8 cellular contexts compared by ENCODE assay signal in genomic region chr1:150516616-150517015, GRCh38. TPM values are rescaled to one million over a fixed set of nuclear protein-coding genes. Genes with fewer than 3 reads are reported as not detected.
DNase-seq lines count a peak whose midpoint lies in the region; ATAC-seq and TF ChIP-seq lines count a peak whose summit lies in the region.

No MANE protein-coding gene starts in this region.

- no peaks in the 10 kb centered on the region for H3K9me3 ChIP-seq in left ventricle myocardium inferior (replicated peaks)
- H3K9me3 ChIP-seq in right cardiac atrium (ENCODE audit: control insufficient read depth, low read length) = no peaks in the 10 kb centered on the region
- H3K9me3 ChIP-seq in SU-DHL-6 (ENCODE audit: insufficient read depth, low read length) = no peaks in the 10 kb centered on the region
- no peaks in the 10 kb centered on the region for H3K9me3 ChIP-seq in upper lobe of right lung

- peak overlapping the region; percentile 96 for H2AFZ ChIP-seq in SU-DHL-6 (ENCODE audit: low read depth, low read length, severe bottlenecking)

- H3K36me3 ChIP-seq in left ventricle myocardium inferior (peaks cover 5% of the 10 kb centered on the region), SU-DHL-6 (ENCODE audit: low read length) (no peaks in the 10 kb centered on the region), upper lobe of right lung (no peaks in the 10 kb centered on the region)

- H3K27me3 ChIP-seq in left ventricle myocardium inferior (ENCODE audit: low read depth) (no peaks in the 10 kb centered on the region), right cardiac atrium (ENCODE audit: control insufficient read depth, insufficient read depth) (no peaks in the 10 kb centered on the region), SU-DHL-6 (ENCODE audit: low read length) (no peaks in the 10 kb centered on the region), upper lobe of right lung (no peaks in the 10 kb centered on the region)

- H3K27ac ChIP-seq in left ventricle myocardium inferior (replicated peaks) (peak overlapping the region; percentile 94), right cardiac atrium (ENCODE audit: low read length) (no peak overlapping the region), SU-DHL-6 (ENCODE audit: low read depth, low read length) (no peak overlapping the region), upper lobe of right lung (no peak overlapping the region)

- DNase-seq in left ventricle myocardium inferior (no peak), right cardiac atrium (no peak), foreskin fibroblast (no peak), upper lobe of right lung (no peak), HuH-7 (ENCODE audit: low spot score) (no peak), left ventricle myocardium superior (no peak)

- peak overlapping the region; percentile 74 for H3K4me3 ChIP-seq in left ventricle myocardium inferior
- H3K4me3 ChIP-seq in right cardiac atrium (ENCODE audit: low read length) = no peak overlapping the region
- peak overlapping the region; percentile 70 for H3K4me3 ChIP-seq in SU-DHL-6 (ENCODE audit: insufficient read depth, low read length, poor library complexity, severe bottlenecking)
- H3K4me3 ChIP-seq in foreskin fibroblast (ENCODE audit: low read depth in 1 of 2, low read length in 2 of 2) = peak overlapping the region; percentile 54 to 63
- H3K4me3 ChIP-seq in upper lobe of right lung = peak overlapping the region; percentile 68

- H4K20me1 ChIP-seq in SU-DHL-6 (ENCODE audit: low read depth, low read length) = no peaks in the 10 kb centered on the region

- peak overlapping the region; percentile 72 for H3K4me2 ChIP-seq in SU-DHL-6 (ENCODE audit: low read depth, low read length, poor library complexity, severe bottlenecking)

- H3K9ac ChIP-seq in SU-DHL-6 (ENCODE audit: low read length) = peak overlapping the region; percentile 51; the same call in 1 of the 2 replicates

- no peak for ATAC-seq in right cardiac atrium
- ATAC-seq in upper lobe of right lung = no peak
- ATAC-seq in left ventricle myocardium superior = no peak
- ATAC-seq in GM21737 (IDR thresholded peaks at IDR 0.05; ENCODE audit: unreplicated experiment) = no peak

- peaks cover 12% of the 10 kb centered on the region; the same call in 1 of the 2 replicates for H3F3A ChIP-seq in SU-DHL-6 (ENCODE audit: insufficient read depth)

- intact Hi-C loops in left ventricle myocardium inferior (cut with micrococcal nuclease) (no loop called here), right cardiac atrium (cut with DNase I) (no loop called here), upper lobe of right lung (cut with DNase I) (no loop called here), left ventricle myocardium superior (cut with micrococcal nuclease) (no loop called here)

- TF ChIP-seq CTCF in left ventricle myocardium inferior (IDR thresholded peaks at IDR 0.05; ENCODE audit: borderline replicate concordance) = no peak
- TF ChIP-seq CTCF in SU-DHL-6 (IDR thresholded peaks at IDR 0.05; ENCODE audit: insufficient read depth, low read length, poor library complexity, severe bottlenecking) = no peak
- TF ChIP-seq CTCF in foreskin fibroblast (IDR thresholded peaks at IDR 0.05; ENCODE audit: low read depth, low read length) = no peak
- TF ChIP-seq CTCF in upper lobe of right lung (IDR thresholded peaks at IDR 0.05) = no peak

- H3K79me2 ChIP-seq in SU-DHL-6 (ENCODE audit: insufficient read depth, low read length) = no peaks in the 10 kb centered on the region

- WGBS in right cardiac atrium = 56% methylated on average over 4 of the region's 4 CpGs

- H3K4me1 ChIP-seq in left ventricle myocardium inferior (peaks cover 27% of the 10 kb centered on the region), right cardiac atrium (ENCODE audit: control insufficient read depth, insufficient read depth, low read length) (peaks cover 3% of the 10 kb centered on the region), upper lobe of right lung (peaks cover 8% of the 10 kb centered on the region)

- no peaks in the 10 kb centered on the region for H3K9me2 ChIP-seq in SU-DHL-6 (replicated peaks; ENCODE audit: insufficient read depth, low read length)

RNA-seq across cellular contexts. Expression of gene FALEC, which starts 1.1 kb away (rescaled TPM):
- total RNA-seq in left ventricle myocardium inferior (0.44 TPM), right cardiac atrium (under 1 TPM in 2 of 4 donors, not detected in 2; 0.60 to 0.70 TPM), upper lobe of right lung (1.0 TPM), left ventricle myocardium superior (not detected)
- polyA plus RNA-seq in right cardiac atrium = not detected

RNA-seq across cellular contexts. Expression of gene ECM1, which starts 8.7 kb away (rescaled TPM):
- 20.1 TPM for total RNA-seq in left ventricle myocardium inferior
- total RNA-seq in right cardiac atrium = 10 to 100 TPM; 25.5 to 46.8 (median 34.8) TPM
- 24.1 TPM for polyA plus RNA-seq in right cardiac atrium
- 15.5 TPM for total RNA-seq in upper lobe of right lung
- total RNA-seq in left ventricle myocardium superior = 14.0 TPM

RNA-seq across cellular contexts. Expression of gene TARS2, which starts 29.4 kb away (rescaled TPM):
- 32.2 TPM for total RNA-seq in left ventricle myocardium inferior
- 10 to 100 TPM; 15.1 to 23.2 (median 22.1) TPM for total RNA-seq in right cardiac atrium
- polyA plus RNA-seq in right cardiac atrium = 20.0 TPM
- total RNA-seq in upper lobe of right lung = 18.5 TPM
- 31.3 TPM for total RNA-seq in left ventricle myocardium superior

RNA-seq across cellular contexts. Expression of gene ADAMTSL4, which starts 32.6 kb away (rescaled TPM):
- total RNA-seq in left ventricle myocardium inferior (46.3 TPM), right cardiac atrium (10 to 100 TPM; 22.6 to 57.0 (median 37.2) TPM), upper lobe of right lung (99.2 TPM), left ventricle myocardium superior (77.7 TPM)
- polyA plus RNA-seq in right cardiac atrium = 26.3 TPM
